Comparison of ENCODE assay signal across 20 cellular contexts in the genomic region with DNA sequence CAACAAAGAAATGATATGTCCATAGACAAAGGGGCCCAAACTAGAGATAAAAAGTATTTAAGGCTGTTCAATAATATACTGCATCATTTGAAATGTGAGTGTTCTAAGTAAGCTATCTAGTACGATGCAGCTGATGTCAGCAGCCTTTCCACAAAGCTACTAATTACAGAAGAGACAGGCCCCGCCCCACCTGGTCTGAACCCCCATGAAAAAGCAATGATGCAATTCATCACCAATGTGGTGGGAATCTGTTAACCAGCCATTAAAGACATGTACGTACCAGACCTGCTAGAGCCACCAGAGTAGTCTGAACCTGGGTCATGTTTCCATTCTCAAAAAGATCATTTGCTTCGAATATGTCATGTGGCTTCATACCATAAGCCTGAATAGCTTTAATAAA. TPM values are rescaled to one million over a fixed set of nuclear protein-coding genes. Genes with fewer than 3 reads are reported as not detected.
DNase-seq lines count a peak whose midpoint lies in the region; ATAC-seq, FAIRE-seq and TF ChIP-seq lines count a peak whose summit lies in the region.
"Had no signal": no experiment of that assay in that cellular context is flagged by ENCODE, and none has a peak within 500 bp of the region (broad histone marks: within the 10 kb centered on the region; RNA-seq: fewer than 3 reads in every experiment).

No MANE protein-coding gene starts in this region.

- TF ChIP-seq RAD21 in K562 (CRISPR knock-in tag; conservative IDR thresholded peaks at IDR 0.05 in 1 of 2, IDR thresholded peaks at IDR 0.05 in 1 of 2), result no peak

- H3K4me1 ChIP-seq in K562 (replicated peaks in 1 of 2; ENCODE audit: control insufficient read depth in 2 of 2, insufficient read depth in 2 of 2, low read length in 2 of 2), result no peaks in the 10 kb centered on the region

- H2AFZ ChIP-seq in K562 (ENCODE audit: low read depth, low read length), result no peak overlapping the region
- H2AFZ ChIP-seq: GM23338 had no signal

- H3K9me1 ChIP-seq in K562 (ENCODE audit: control insufficient read depth, insufficient read depth, low read length), result no peaks in the 10 kb centered on the region

- no peak overlapping the region for H3K4me2 ChIP-seq in K562 (ENCODE audit: insufficient read depth, low read length)
- H3K4me2 ChIP-seq: GM23338 had no signal

- no peak overlapping the region for H3K4me3 ChIP-seq in K562
- H3K4me3 ChIP-seq: GM23338 had no signal

- ATAC-seq in K562, result peak; percentile 93
- ATAC-seq: GM23338, Panc1, T-helper 17 cell had no signal

- no peak overlapping the region for H3K9ac ChIP-seq in K562 (ENCODE audit: insufficient read depth in 1 of 2, low read depth in 2 of 2, low read length in 2 of 2)

- H3K27me3 ChIP-seq in K562 (ENCODE audit: control insufficient read depth in 2 of 2, insufficient read depth in 2 of 2, low read length in 2 of 2), result peaks cover 7 to 11% of the 10 kb centered on the region in 2 experiments; a peak in 4 of 5 replicates

- H3K9me3 ChIP-seq in K562 (replicated peaks; ENCODE audit: control insufficient read depth, insufficient read depth, low read depth, low read length), result no peaks in the 10 kb centered on the region

- in situ Hi-C loops in K562 (cut with MboI), result no loop called here

- H3K79me2 ChIP-seq in K562 (ENCODE audit: control insufficient read depth, insufficient read depth, low read length), result no peaks in the 10 kb centered on the region

- H4K20me1 ChIP-seq in K562 (replicated peaks; ENCODE audit: control insufficient read depth, insufficient read depth, low read length), result no peaks in the 10 kb centered on the region

- TF ChIP-seq POLR2A in K562 (conservative IDR thresholded peaks at IDR 0.05), result no peak

- intact Hi-C loops in K562 (cut with micrococcal nuclease), result no loop called here
- intact Hi-C loops in cardiac septum (cut with DNase I), result no loop called here

- WGBS in K562 (ENCODE audit: insufficient coverage, low coverage, missing lambda C conversion rate), result 0% methylated on average over 4 of the region's 4 CpGs

- no peak overlapping the region for H3K27ac ChIP-seq in K562 (ENCODE audit: extremely low read depth, low read depth, low read length)

- no peak for TF ChIP-seq EP300 in K562 (IDR thresholded peaks at IDR 0.05; ENCODE audit: low read length)

- no peak for TF ChIP-seq CTCF in K562 (IDR thresholded peaks at IDR 0.05 in 2 of 3, conservative IDR thresholded peaks at IDR 0.05 in 1 of 3; ENCODE audit: insufficient read depth in 2 of 3, low read depth in 1 of 3, low read length in 3 of 3)

- CTCF ChIA-PET in K562 (lab: Yijun Ruan, JAX; ENCODE audit: low intra/inter-chr PET ratio), result no interaction called here

- peak; percentile 73 for DNase-seq in NCI-H2107 treated with DMSO at 0.1 percent for 48 hours (lab: John Stamatoyannopoulos, UW; ENCODE audit: unreplicated experiment)
- no peak for DNase-seq in NCI-H2107 (lab: John Stamatoyannopoulos, UW)
- peak; percentile 2 for DNase-seq in NCI-H1105 (lab: John Stamatoyannopoulos, UW)
- peak in 1 of 4 experiments; percentile 12 for DNase-seq in K562 (ENCODE audit: extremely low read depth in 1 of 4, low spot score in 3 of 4)
- DNase-seq in myocyte (ENCODE audit: low read depth), result peak; percentile 54
- no peak for DNase-seq in cardiac septum (ENCODE audit: low spot score)
- no peak for DNase-seq in 8988T
- DNase-seq in retina, result no peak
- DNase-seq: Calu3; CD4-positive, alpha-beta T cell; Karpas-422; MM.1S; NCI-H1694; NCI-H226; NCI-H526; Right ventricle myocardium superior; T-helper 17 cell had no signal

- H3K36me3 ChIP-seq in K562 (ENCODE audit: control insufficient read depth, insufficient read depth, low read length), result no peaks in the 10 kb centered on the region

- POLR2A ChIA-PET in K562 (lab: Yijun Ruan, JAX), result interaction anchor here (1.4 to 1.5 kb wide), 2 partner anchors 10 to 59 kb away, joined by 5 to 7 read pairs; no protein-coding TSS in a partner anchor

- BruUV-seq in K562 (replicated peaks; lab: Mats Ljungman, UMichigan), result no TSS peak

- FAIRE-seq in K562 (lab: Jason Lieb, UNC), result no peak
- FAIRE-seq: GM12892 had no signal

TF ChIP-seq in K562, 482 proteins besides CTCF, POLR2A, EP300 and RAD21 (continues in another document):
- TF ChIP-seq ZBTB17 (CRISPR knock-in tag; IDR thresholded peaks at IDR 0.05), result no peak
- TF ChIP-seq, protein P1, sequence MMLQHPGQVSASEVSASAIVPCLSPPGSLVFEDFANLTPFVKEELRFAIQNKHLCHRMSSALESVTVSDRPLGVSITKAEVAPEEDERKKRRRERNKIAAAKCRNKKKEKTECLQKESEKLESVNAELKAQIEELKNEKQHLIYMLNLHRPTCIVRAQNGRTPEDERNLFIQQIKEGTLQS (IDR thresholded peaks at IDR 0.05), result peak; percentile 83
- TF ChIP-seq, protein P1 (CRISPR knock-in tag; conservative IDR thresholded peaks at IDR 0.05), result no peak
- no peak for TF ChIP-seq POLR2H (tag; IDR thresholded peaks at IDR 0.05; ENCODE audit: low read depth)
- TF ChIP-seq SIRT6 (IDR thresholded peaks at IDR 0.05; ENCODE audit: low read depth, low read length), result no peak
- no peak for TF ChIP-seq ZNF175 (CRISPR knock-in tag; IDR thresholded peaks at IDR 0.05; ENCODE audit: low read depth)
- peak; percentile 77 for TF ChIP-seq MEIS2 (IDR thresholded peaks at IDR 0.05; ENCODE audit: partially characterized antibody)
- peak; percentile 47 for TF ChIP-seq CEBPG (CRISPR knock-in tag; IDR thresholded peaks at IDR 0.05)
- peak in 1 of 2 experiments; percentile 79; a peak in 2 of 4 replicates for TF ChIP-seq CEBPG (tag; conservative IDR thresholded peaks at IDR 0.05 in 1 of 2, IDR thresholded peaks at IDR 0.05 in 1 of 2)
- TF ChIP-seq RBFOX2 (IDR thresholded peaks at IDR 0.05; ENCODE audit: low read depth, low read length), result peak; percentile 27; the same call in 1 of the 2 replicates
- TF ChIP-seq RBM17 (IDR thresholded peaks at IDR 0.05; ENCODE audit: borderline replicate concordance, low read depth, low read length), result no peak
- no peak for TF ChIP-seq HNRNPUL1 (IDR thresholded peaks at IDR 0.05; ENCODE audit: low read length)
- TF ChIP-seq EGR1 (conservative IDR thresholded peaks at IDR 0.05), result no peak
- TF ChIP-seq SETDB1 (IDR thresholded peaks at IDR 0.05; ENCODE audit: low read length), result no peak
- no peak for TF ChIP-seq XRCC4 (IDR thresholded peaks at IDR 0.05; ENCODE audit: extremely low read depth, insufficient read depth, insufficient read length)
- TF ChIP-seq TAF9B (IDR thresholded peaks at IDR 0.05; ENCODE audit: partially characterized antibody), result no peak
- TF ChIP-seq ATF7 (IDR thresholded peaks at IDR 0.05), result 0 out of 2 replicates have a peak, but pooled peaks have one; percentile 47
- no peak for TF ChIP-seq FOS (IDR thresholded peaks at IDR 0.05; ENCODE audit: extremely low read depth, insufficient read length)
- TF ChIP-seq GTF2F1 (IDR thresholded peaks at IDR 0.05; ENCODE audit: low read depth, low read length), result no peak
- TF ChIP-seq, protein P2, sequence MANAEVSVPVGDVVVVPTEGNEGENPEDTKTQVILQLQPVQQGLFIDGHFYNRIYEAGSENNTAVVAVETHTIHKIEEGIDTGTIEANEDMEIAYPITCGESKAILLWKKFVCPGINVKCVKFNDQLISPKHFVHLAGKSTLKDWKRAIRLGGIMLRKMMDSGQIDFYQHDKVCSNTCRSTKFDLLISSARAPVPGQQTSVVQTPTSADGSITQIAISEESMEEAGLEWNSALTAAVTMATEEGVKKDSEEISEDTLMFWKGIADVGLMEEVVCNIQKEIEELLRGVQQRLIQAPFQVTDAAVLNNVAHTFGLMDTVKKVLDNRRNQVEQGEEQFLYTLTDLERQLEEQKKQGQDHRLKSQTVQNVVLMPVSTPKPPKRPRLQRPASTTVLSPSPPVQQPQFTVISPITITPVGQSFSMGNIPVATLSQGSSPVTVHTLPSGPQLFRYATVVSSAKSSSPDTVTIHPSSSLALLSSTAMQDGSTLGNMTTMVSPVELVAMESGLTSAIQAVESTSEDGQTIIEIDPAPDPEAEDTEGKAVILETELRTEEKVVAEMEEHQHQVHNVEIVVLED (CRISPR knock-in tag; IDR thresholded peaks at IDR 0.05), result no peak
- 0 out of 2 replicates have a peak, but pooled peaks have one; percentile 48 for TF ChIP-seq ZNF589 (CRISPR knock-in tag; IDR thresholded peaks at IDR 0.05; ENCODE audit: low read depth)
- no peak for TF ChIP-seq RBM34 (IDR thresholded peaks at IDR 0.05; ENCODE audit: borderline replicate concordance, insufficient read depth, low read length)
- TF ChIP-seq CBFA2T2 (conservative IDR thresholded peaks at IDR 0.05), result no peak

RNA-seq across cellular contexts. Expression of a gene that starts 25.1 kb away (rescaled TPM):
- total RNA-seq in K562 (2011; cell fraction: chromatin; rRNA removed; ENCODE audit: low replicate concordance), result not detected in 2 replicates
- total RNA-seq in K562 (2011; cell fraction: nucleolus; rRNA removed), result not detected in 2 replicates
- total RNA-seq in K562 (2011; cell fraction: nucleoplasm; rRNA removed), result not detected in 2 replicates
- total RNA-seq in K562 (2014; rRNA removed), result 0.32 TPM in 1 of 2 replicates, not detected in the other
- total RNA-seq in K562 (2014; rRNA removed; fragmentation: Illumina TruSeq; extraction: Trizol), result 0.18 TPM in 1 of 2 replicates, not detected in the other
- not detected in 2 replicates for total RNA-seq in K562 (2015; rRNA removed; fragmentation: Illumina TruSeq; extraction: Trizol)
- 0.56 and 0.62 TPM in 2 replicates for total RNA-seq in K562 (2021)
- polyA plus RNA-seq in K562 (2011; rRNA removed), result 0.08 TPM in 1 of 2 replicates, not detected in the other
- 0.10 TPM in 1 of 2 replicates, not detected in the other for polyA plus RNA-seq in K562 (2011; cell fraction: cytosol; rRNA removed)
- not detected in 2 replicates for polyA plus RNA-seq in K562 (2011; cell fraction: nucleus; rRNA removed)
- polyA plus RNA-seq in K562 (2012), result 0.47 TPM in 1 of 2 replicates, not detected in the other
- not detected in 2 replicates for polyA plus RNA-seq in K562 (2014; fragmentation: Illumina TruSeq; extraction: Trizol)
- polyA plus RNA-seq in K562 (2014; fragmentation: Nextera tagmentation; extraction: Ambion mirVana), result under 1 TPM in 1 of 2 experiments, not detected in 1; 0.06 TPM
- 0.12 TPM in 1 of 2 replicates, not detected in the other for polyA plus RNA-seq in K562 (2014; rRNA removed)
- polyA minus RNA-seq in K562 (2011; rRNA and poly(A)+ RNA removed), result 0.12 TPM in 1 of 2 replicates, not detected in the other
- polyA minus RNA-seq in K562 (2011; cell fraction: cytosol; rRNA and poly(A)+ RNA removed), result not detected in 2 replicates
- polyA minus RNA-seq in K562 (2011; cell fraction: nucleus; rRNA and poly(A)+ RNA removed), result not detected in 2 replicates
- 274 and 305 TPM in 2 replicates for total RNA-seq in myocyte
- polyA plus RNA-seq in myocyte (2012), result 355 TPM
- 106 TPM for total RNA-seq in cardiac septum

Comparison
In these comparisons a context has a peak if more than half of its experiments do, and no peak if none do; other contexts are left out.
1. DNase-seq: peak in NCI-H2107 treated with DMSO at 0.1 percent for 48 hours (single experiment), NCI-H1105 (single experiment) and myocyte (single experiment); none in NCI-H2107 (single experiment), cardiac septum (single experiment), 8988T (single experiment) and retina (single experiment).
2. RNA of a gene that starts 25.1 kb away (total RNA-seq): 274 to 305 TPM in myocyte and 106 TPM in cardiac septum (single experiment); 0.18 to 0.62 TPM in K562; every median in the first group is over 10 times any median in the second.